Comparison of ENCODE assay signal across 27 cellular contexts in the genomic region with DNA sequence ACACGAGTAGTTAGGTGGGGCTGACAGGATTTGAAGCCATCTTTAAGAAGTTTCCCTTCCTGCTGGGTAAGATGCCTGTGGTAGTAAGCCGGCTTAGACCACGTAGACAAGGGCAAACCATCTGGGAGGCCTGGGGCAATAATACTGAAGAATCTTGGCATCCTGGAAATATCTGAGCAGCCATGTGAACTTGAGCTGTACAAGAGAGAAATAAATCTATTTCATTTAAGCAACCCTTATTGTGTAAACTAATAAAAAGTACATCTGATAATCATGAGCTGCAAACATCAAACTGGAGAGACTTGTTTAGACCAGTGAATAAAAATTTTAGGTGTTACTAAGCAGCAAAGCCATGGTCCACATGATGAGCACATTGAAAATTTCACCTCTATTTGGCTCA. TPM values are rescaled to one million over a fixed set of nuclear protein-coding genes. Genes with fewer than 3 reads are reported as not detected.
"Had no signal": no experiment of that assay in that cellular context is flagged by ENCODE, and none has a peak within 500 bp of the region (broad histone marks: within the 10 kb centered on the region; RNA-seq: fewer than 3 reads in every experiment).

No MANE protein-coding gene starts in this region.

- H3K9me3 ChIP-seq: esophagus muscularis mucosa, gastroesophageal sphincter, left ventricle myocardium inferior, lower lobe of right lung, right atrium auricular region, sigmoid colon, thoracic aorta, transverse colon had no signal

- H3K27me3 ChIP-seq: dorsolateral prefrontal cortex, esophagus muscularis mucosa, gastroesophageal sphincter, right atrium auricular region, sigmoid colon, transverse colon had no signal

- H3K4me3 ChIP-seq: dorsolateral prefrontal cortex, esophagus muscularis mucosa, gastroesophageal sphincter, left ventricle myocardium inferior, lower lobe of right lung, right atrium auricular region, sigmoid colon, skin epidermis, thoracic aorta, transverse colon had no signal

- H3K4me1 ChIP-seq: lower lobe of right lung, right atrium auricular region, transverse colon had no signal

- H3K36me3 ChIP-seq: esophagus muscularis mucosa, gastroesophageal sphincter, left ventricle myocardium inferior, lower lobe of right lung, right atrium auricular region, sigmoid colon, thoracic aorta, transverse colon had no signal

- H3K9me3 Mint-ChIP-seq: immature natural killer cell; naive thymus-derived CD4-positive, alpha-beta T cell; stimulated activated naive B cell treated with anti-CD40 and anti-IgM and Interleukin-4, amounts not matched to agents 10 μg/mL and 1 μg/mL and 100 μg/mL, for 72 hours; stimulated activated naive CD8-positive, alpha-beta T cell treated with anti-CD3 and anti-CD28 coated beads, Interleukin-15, amount 100 ng/mL, for 72 hours had no signal

- H3K4me1 Mint-ChIP-seq: immature natural killer cell; stimulated activated naive B cell treated with anti-CD40 and anti-IgM and Interleukin-4, amounts not matched to agents 10 μg/mL and 1 μg/mL and 100 μg/mL, for 72 hours; stimulated activated naive CD8-positive, alpha-beta T cell treated with anti-CD3 and anti-CD28 coated beads, Interleukin-15, amount 100 ng/mL, for 72 hours had no signal

- ATAC-seq: gastroesophageal sphincter; lower lobe of right lung; naive thymus-derived CD4-positive, alpha-beta T cell; stimulated activated naive B cell treated with anti-CD40 and anti-IgM and Interleukin-4, amounts not matched to agents 10 μg/mL and 1 μg/mL and 100 μg/mL, for 72 hours; stimulated activated naive CD8-positive, alpha-beta T cell treated with anti-CD3 and anti-CD28 coated beads, Interleukin-15, amount 100 ng/mL, for 72 hours had no signal

- H3K27ac Mint-ChIP-seq: immature natural killer cell; naive thymus-derived CD4-positive, alpha-beta T cell; stimulated activated naive B cell treated with anti-CD40 and anti-IgM and Interleukin-4, amounts not matched to agents 10 μg/mL and 1 μg/mL and 100 μg/mL, for 72 hours; stimulated activated naive CD8-positive, alpha-beta T cell treated with anti-CD3 and anti-CD28 coated beads, Interleukin-15, amount 100 ng/mL, for 72 hours had no signal

- H3K27ac ChIP-seq: dorsolateral prefrontal cortex, esophagus muscularis mucosa, gastroesophageal sphincter, left ventricle myocardium inferior, lower lobe of right lung, right atrium auricular region, sigmoid colon, skin epidermis, thoracic aorta, transverse colon had no signal

- DNase-seq: cortex of kidney; dorsolateral prefrontal cortex; effector CD8-positive, alpha-beta T cell; foreskin fibroblast; glutamatergic neuron; immature natural killer cell; left ventricle myocardium inferior; lower lobe of right lung; mesenchymal stem cell; naive thymus-derived CD4-positive, alpha-beta T cell; posterior cingulate gyrus; sigmoid colon; stimulated activated CD4-positive, alpha-beta T cell treated with anti-CD3 and anti-CD28 coated beads, Interleukin-2, amount 100 ng/mL, for 24 hours; stimulated activated CD4-positive, alpha-beta T cell treated with anti-CD3 and anti-CD28 coated beads, Interleukin-4, amount 100 ng/mL, for 4 hours; stimulated activated naive B cell treated with anti-CD40 and anti-IgM and Interleukin-4, amounts not matched to agents 10 μg/mL and 1 μg/mL and 100 μg/mL, for 72 hours; stimulated activated naive CD8-positive, alpha-beta T cell treated with anti-CD3 and anti-CD28 coated beads, Interleukin-15, amount 100 ng/mL, for 72 hours; transverse colon had no signal

- H3K4me3 Mint-ChIP-seq: immature natural killer cell; naive thymus-derived CD4-positive, alpha-beta T cell; stimulated activated naive B cell treated with anti-CD40 and anti-IgM and Interleukin-4, amounts not matched to agents 10 μg/mL and 1 μg/mL and 100 μg/mL, for 72 hours; stimulated activated naive CD8-positive, alpha-beta T cell treated with anti-CD3 and anti-CD28 coated beads, Interleukin-15, amount 100 ng/mL, for 72 hours had no signal

- H3K36me3 Mint-ChIP-seq: immature natural killer cell; naive thymus-derived CD4-positive, alpha-beta T cell; stimulated activated naive B cell treated with anti-CD40 and anti-IgM and Interleukin-4, amounts not matched to agents 10 μg/mL and 1 μg/mL and 100 μg/mL, for 72 hours had no signal

RNA-seq across cellular contexts. Expression of a gene that starts 11.4 kb away (rescaled TPM):
- total RNA-seq: dorsolateral prefrontal cortex; esophagus muscularis mucosa; gastroesophageal sphincter; left ventricle myocardium inferior; lower lobe of right lung; naive thymus-derived CD4-positive, alpha-beta T cell; osteocyte; right atrium auricular region; sigmoid colon; subcutaneous adipose tissue; thoracic aorta; transverse colon; urinary bladder had no signal
- polyA plus RNA-seq: immature natural killer cell; keratinocyte; naive thymus-derived CD4-positive, alpha-beta T cell; neural cell; sigmoid colon; urinary bladder had no signal

RNA-seq across cellular contexts. Expression of a gene that starts 28.1 kb away (rescaled TPM):
- total RNA-seq: left ventricle myocardium inferior, transverse colon had no signal
